Comparison of ENCODE assay signal across 17 cellular contexts in genomic region chr10:6766061-6766460, GRCh38.
DNase-seq lines count a peak whose midpoint lies in the region; ATAC-seq, FAIRE-seq and TF ChIP-seq lines count a peak whose summit lies in the region.
"Had no signal": no experiment of that assay in that cellular context is flagged by ENCODE, and none has a peak within 500 bp of the region (broad histone marks: within the 10 kb centered on the region; RNA-seq: fewer than 3 reads in every experiment).

No MANE protein-coding gene starts in this region.

- peaks cover 0 to 3% of the 10 kb centered on the region in 2 experiments; a peak in 1 of 4 replicates for H3K79me1 ChIP-seq in IMR-90 (ENCODE audit: low read depth in 1 of 2, low read length in 2 of 2)

- no TSS peak for BruUV-seq in IMR-90 (replicated peaks; lab: Mats Ljungman, UMichigan)
- no TSS peak for BruUV-seq in K562 (replicated peaks; lab: Mats Ljungman, UMichigan)

- H3K4me3 Mint-ChIP-seq in activated T-cell treated with anti-CD3 and anti-CD28 coated beads, Interleukin-2, amount 50 U/mL, for 4 hours = no peak overlapping the region
- H3K4me3 Mint-ChIP-seq: activated CD8-positive, alpha-beta T cell treated with anti-CD3 and anti-CD28 coated beads, Interleukin-2, amount 10 ng/mL, durations not matched to agents 7 days and 5 days; natural killer cell had no signal

- H4K8ac ChIP-seq in IMR-90 (ENCODE audit: low read depth in 2 of 2, low read length in 2 of 2) = peak overlapping the region in 1 of 2 experiments; percentile 58; a peak in 3 of 4 replicates

- peak overlapping the region; percentile 21 for H2BK5ac ChIP-seq in IMR-90 (ENCODE audit: low read depth, low read length, poor library complexity, severe bottlenecking)

- dilution Hi-C loops in IMR-90 (cut with HindIII; ENCODE audit: low sequenced_read_pairs, unreplicated experiment) = no loop called here

- H2BK15ac ChIP-seq in IMR-90 (ENCODE audit: low read depth, low read length) = peak overlapping the region; percentile 32; the same call in 1 of the 3 replicates

- H4K91ac ChIP-seq in IMR-90 (ENCODE audit: insufficient read depth, low read depth, low read length) = peak overlapping the region; percentile 45

- TF ChIP-seq RAD21 in IMR-90 (IDR thresholded peaks at IDR 0.05; ENCODE audit: low read length) (no peak), K562 (CRISPR knock-in tag; conservative IDR thresholded peaks at IDR 0.05 in 1 of 2, IDR thresholded peaks at IDR 0.05 in 1 of 2) (no peak)

- 40% methylated on average over 1 of the region's 7 CpGs; no CpG with 5 or more reads in 1 of the 2 experiments for WGBS in IMR-90 (ENCODE audit: extremely low coverage in 2 of 2, insufficient read length in 1 of 2), 2 experiments
- 0% methylated on average over 7 of the region's 7 CpGs for WGBS in K562 (ENCODE audit: insufficient coverage, low coverage, missing lambda C conversion rate)

- no peaks in the 10 kb centered on the region for H3K79me2 ChIP-seq in K562 (ENCODE audit: control insufficient read depth, insufficient read depth, low read length)

- TF ChIP-seq CTCF in AG04449 (IDR thresholded peaks at IDR 0.05; ENCODE audit: insufficient read depth, low read length, missing control alignments) (no peak), IMR-90 (conservative IDR thresholded peaks at IDR 0.05; ENCODE audit: low read depth, low read length) (no peak), K562 (IDR thresholded peaks at IDR 0.05 in 2 of 3, conservative IDR thresholded peaks at IDR 0.05 in 1 of 3; ENCODE audit: insufficient read depth in 2 of 3, low read depth in 1 of 3, low read length in 3 of 3) (no peak), lower lobe of right lung (IDR thresholded peaks at IDR 0.05) (no peak), Peyer's patch (IDR thresholded peaks at IDR 0.05) (no peak)

- ATAC-seq in IMR-90 (ENCODE audit: low read depth) = peak; percentile 59
- no peak for ATAC-seq in K562
- ATAC-seq in lower lobe of right lung = no peak
- ATAC-seq in activated T-cell treated with anti-CD3 and anti-CD28 coated beads, Interleukin-2, amount 50 U/mL, for 4 hours = no peak
- ATAC-seq: activated CD8-positive, alpha-beta T cell treated with anti-CD3 and anti-CD28 coated beads, Interleukin-2, amount 10 ng/mL, durations not matched to agents 7 days and 5 days; foreskin keratinocyte; natural killer cell; PC-3 had no signal

- DNase-seq in AG04449 (ENCODE audit: low read depth, low spot score) = no peak
- peak; percentile 56 for DNase-seq in IMR-90
- DNase-seq in K562 (ENCODE audit: extremely low read depth in 1 of 4, low spot score in 3 of 4) = no peak
- DNase-seq in mucosa of gallbladder (ENCODE audit: low spot score) = peak; percentile 25
- DNase-seq in lower lobe of right lung = no peak
- DNase-seq in Peyer's patch = no peak
- DNase-seq in activated CD4-positive, alpha-beta T cell treated with anti-CD3 and anti-CD28 coated beads, Interleukin-2, amount 50 U/mL, for 48 hours = no peak
- no peak for DNase-seq in activated T-cell treated with anti-CD3 and anti-CD28 coated beads, Interleukin-2, amount 50 U/mL, for 4 hours
- DNase-seq: activated CD8-positive, alpha-beta T cell treated with anti-CD3 and anti-CD28 coated beads, Interleukin-2, amount 10 ng/mL, durations not matched to agents 7 days and 5 days; activated effector memory CD4-positive, alpha-beta T cell treated with anti-CD3 and anti-CD28 coated beads, Interleukin-2, amount 50 U/mL, for 16 hours; dorsolateral prefrontal cortex; foreskin keratinocyte; KBM-7; natural killer cell; PC-3; stimulated activated CD8-positive, alpha-beta memory T cell treated with anti-CD3 and anti-CD28 coated beads, Interleukin-4, amount 100 ng/mL, for 48 hours; thyroid gland had no signal

- peaks cover 43% of the 10 kb centered on the region for H3K27me3 Mint-ChIP-seq in activated T-cell treated with anti-CD3 and anti-CD28 coated beads, Interleukin-2, amount 50 U/mL, for 4 hours (ENCODE audit: low read depth)

- H3K4me1 Mint-ChIP-seq in activated T-cell treated with anti-CD3 and anti-CD28 coated beads, Interleukin-2, amount 50 U/mL, for 4 hours (ENCODE audit: low read depth) = no peaks in the 10 kb centered on the region
- H3K4me1 Mint-ChIP-seq: natural killer cell had no signal

- H4K20me1 ChIP-seq in IMR-90 (ENCODE audit: insufficient read depth, low read length) (no peaks in the 10 kb centered on the region), K562 (replicated peaks; ENCODE audit: control insufficient read depth, insufficient read depth, low read length) (no peaks in the 10 kb centered on the region)

- H2BK20ac ChIP-seq in IMR-90 (ENCODE audit: low read depth, low read length) = peak overlapping the region; percentile 84; the same call in 1 of the 2 replicates

- peak overlapping the region; percentile 51 for H3K4ac ChIP-seq in IMR-90 (ENCODE audit: low read depth, low read length)

- H3K9me1 ChIP-seq in IMR-90 (ENCODE audit: insufficient read depth, low read length) (peaks cover 10% of the 10 kb centered on the region), K562 (ENCODE audit: control insufficient read depth, insufficient read depth, low read length) (no peaks in the 10 kb centered on the region)

- no peak for TF ChIP-seq POLR2A in IMR-90 (IDR thresholded peaks at IDR 0.05; ENCODE audit: low read depth, low read length)
- no peak for TF ChIP-seq POLR2A in K562 (conservative IDR thresholded peaks at IDR 0.05)
- no peak for TF ChIP-seq POLR2A in Peyer's patch (IDR thresholded peaks at IDR 0.05)

- CTCF ChIA-PET in AG04449 (lab: Yijun Ruan, JAX) (no interaction called here), IMR-90 (lab: Yijun Ruan, JAX) (interaction anchor here (0.5 kb wide), 1 partner anchor 73 kb away, joined by 6 read pairs; no protein-coding TSS in a partner anchor), K562 (lab: Yijun Ruan, JAX; ENCODE audit: low intra/inter-chr PET ratio) (no interaction called here)

- H3K23ac ChIP-seq in IMR-90 (ENCODE audit: low read depth, low read length) = peak overlapping the region; percentile 63

- TF ChIP-seq EP300 in K562 (IDR thresholded peaks at IDR 0.05; ENCODE audit: low read length) = no peak

- FAIRE-seq in K562 (lab: Jason Lieb, UNC) = no peak

- 0 out of 2 replicates have a peak overlapping the region, but pooled peaks have one; percentile 16 for H3K56ac ChIP-seq in IMR-90 (ENCODE audit: extremely low read depth, insufficient read depth, low read length)

- H4K5ac ChIP-seq in IMR-90 (ENCODE audit: low read depth, low read length) = no peak overlapping the region

- H3K36me3 ChIP-seq in IMR-90 (ENCODE audit: control insufficient read depth, insufficient read depth, low read length) = no peaks in the 10 kb centered on the region
- H3K36me3 ChIP-seq in K562 (ENCODE audit: control insufficient read depth, insufficient read depth, low read length) = no peaks in the 10 kb centered on the region
- no peaks in the 10 kb centered on the region for H3K36me3 ChIP-seq in lower lobe of right lung
- H3K36me3 ChIP-seq in Peyer's patch = no peaks in the 10 kb centered on the region
- H3K36me3 ChIP-seq: thyroid gland had no signal

- no peak overlapping the region for H2AK9ac ChIP-seq in IMR-90 (replicated peaks; ENCODE audit: low read depth, low read length, poor library complexity)

- H2AFZ ChIP-seq in IMR-90 (replicated peaks; ENCODE audit: low read length, poor library complexity) = peak overlapping the region; percentile 78
- H2AFZ ChIP-seq in K562 (ENCODE audit: low read depth, low read length) = no peak overlapping the region

- H3K9me3 Mint-ChIP-seq in activated T-cell treated with anti-CD3 and anti-CD28 coated beads, Interleukin-2, amount 50 U/mL, for 4 hours = peaks cover 6% of the 10 kb centered on the region
- H3K9me3 Mint-ChIP-seq: natural killer cell had no signal

- in situ Hi-C loops in IMR-90 (cut with MboI; ENCODE audit: low sequenced_read_pairs) = loop anchor here (25.0 kb wide), 1 partner anchor 629 kb away; no protein-coding TSS in a partner anchor
- in situ Hi-C loops in K562 (cut with MboI) = no loop called here

- H3K4me1 ChIP-seq in IMR-90 (ENCODE audit: control insufficient read depth, insufficient read depth, low read length) = peaks cover 15% of the 10 kb centered on the region
- H3K4me1 ChIP-seq in K562 (replicated peaks in 1 of 2; ENCODE audit: control insufficient read depth in 2 of 2, insufficient read depth in 2 of 2, low read length in 2 of 2) = no peaks in the 10 kb centered on the region
- H3K4me1 ChIP-seq in lower lobe of right lung = no peaks in the 10 kb centered on the region
- H3K4me1 ChIP-seq in Peyer's patch = no peaks in the 10 kb centered on the region
- H3K4me1 ChIP-seq: foreskin keratinocyte, thyroid gland had no signal

- H3K4me2 ChIP-seq in IMR-90 (ENCODE audit: low read depth, low read length) (peak overlapping the region; percentile 50), K562 (ENCODE audit: insufficient read depth, low read length) (no peak overlapping the region)

- H3K14ac ChIP-seq in IMR-90 (replicated peaks; ENCODE audit: low read depth, low read length) = peak overlapping the region; percentile 70

- intact Hi-C loops in IMR-90 (cut with micrococcal nuclease) = no loop called here
- intact Hi-C loops in K562 (cut with micrococcal nuclease) = no loop called here
- intact Hi-C loops in lower lobe of right lung (cut with DNase I) = no loop called here

- H3K9me3 ChIP-seq in IMR-90 (ENCODE audit: control insufficient read depth, insufficient read depth, low read length) (peaks cover 4% of the 10 kb centered on the region; the same call in 1 of the 2 replicates), K562 (replicated peaks; ENCODE audit: control insufficient read depth, insufficient read depth, low read depth, low read length) (no peaks in the 10 kb centered on the region), lower lobe of right lung (no peaks in the 10 kb centered on the region), Peyer's patch (no peaks in the 10 kb centered on the region)
- H3K9me3 ChIP-seq: thyroid gland had no signal

- POLR2A ChIA-PET in AG04449 (lab: Yijun Ruan, JAX) (no interaction called here), IMR-90 (lab: Charles Lee; ENCODE audit: unreplicated experiment) (no interaction called here), K562 (lab: Yijun Ruan, JAX) (no interaction called here)

- H3K27me3 ChIP-seq in IMR-90 (ENCODE audit: control insufficient read depth, insufficient read depth, low read length) (no peaks in the 10 kb centered on the region), K562 (ENCODE audit: control insufficient read depth in 2 of 2, insufficient read depth in 2 of 2, low read length in 2 of 2) (peaks cover 8 to 26% of the 10 kb centered on the region in 2 experiments), lower lobe of right lung (ENCODE audit: low read depth) (no peaks in the 10 kb centered on the region), Peyer's patch (no peaks in the 10 kb centered on the region)
- H3K27me3 ChIP-seq: foreskin keratinocyte, thyroid gland had no signal

- no peaks in the 10 kb centered on the region for H3K36me3 Mint-ChIP-seq in activated T-cell treated with anti-CD3 and anti-CD28 coated beads, Interleukin-2, amount 50 U/mL, for 4 hours (ENCODE audit: insufficient read depth)
- H3K36me3 Mint-ChIP-seq: natural killer cell had no signal

- H3K27ac ChIP-seq in IMR-90 (ENCODE audit: insufficient read depth, low read length) (peak overlapping the region; percentile 16; the same call in 1 of the 2 replicates), K562 (ENCODE audit: extremely low read depth, low read depth, low read length) (no peak overlapping the region), lower lobe of right lung (no peak overlapping the region), Peyer's patch (no peak overlapping the region)
- H3K27ac ChIP-seq: foreskin keratinocyte, thyroid gland had no signal

- H3K9ac ChIP-seq in IMR-90 (ENCODE audit: low read depth, low read length) (no peak overlapping the region), K562 (ENCODE audit: insufficient read depth in 1 of 2, low read depth in 2 of 2, low read length in 2 of 2) (no peak overlapping the region)

- no peak overlapping the region for H2AK5ac ChIP-seq in IMR-90 (ENCODE audit: low read depth, low read length)

- H3K4me3 ChIP-seq in AG04449 (ENCODE audit: low read depth, low read length) (peak overlapping the region; percentile 33), IMR-90 (ENCODE audit: insufficient read depth, low read depth, low read length) (no peak overlapping the region), K562 (no peak overlapping the region), lower lobe of right lung (no peak overlapping the region), Peyer's patch (no peak overlapping the region)
- H3K4me3 ChIP-seq: dorsolateral prefrontal cortex, thyroid gland had no signal

- peak overlapping the region; percentile 10; the same call in 1 of the 2 replicates for H3K18ac ChIP-seq in IMR-90 (ENCODE audit: low read depth, low read length)

- peak overlapping the region; percentile 67 for H2BK120ac ChIP-seq in IMR-90 (ENCODE audit: low read depth, low read length)

Comparison
In these comparisons a context has a peak if more than half of its experiments do, and no peak if none do; other contexts are left out.
1. DNase-seq: peak in IMR-90 (single experiment) and mucosa of gallbladder (single experiment); none in AG04449 (single experiment), K562 (0 of 4), lower lobe of right lung (single experiment), Peyer's patch (0 of 3), activated CD4-positive, alpha-beta T cell treated with anti-CD3 and anti-CD28 coated beads, Interleukin-2, amount 50 U/mL, for 48 hours (0 of 2) and activated T-cell treated with anti-CD3 and anti-CD28 coated beads, Interleukin-2, amount 50 U/mL, for 4 hours (single experiment).